Comparison of ENCODE assay signal across 15 cellular contexts in genomic region chr9:126836216-126836615, GRCh38. TPM values are rescaled to one million over a fixed set of nuclear protein-coding genes. Genes with fewer than 3 reads are reported as not detected.
DNase-seq lines count a peak whose midpoint lies in the region; ATAC-seq and TF ChIP-seq lines count a peak whose summit lies in the region.
"Had no signal": no experiment of that assay in that cellular context is flagged by ENCODE, and none has a peak within 500 bp of the region (broad histone marks: within the 10 kb centered on the region; RNA-seq: fewer than 3 reads in every experiment).

No MANE protein-coding gene starts in this region.

- H3K9ac ChIP-seq in BLaER1 treated with 17β-estradiol and CSF1 and Interleukin-3, amounts not matched to agents 10 nM and 100 nM = no peak overlapping the region

- H3K4me3 Mint-ChIP-seq in stimulated activated memory B cell treated with anti-CD40 and anti-IgM and Interleukin-4, amounts not matched to agents 10 μg/mL and 1 μg/mL and 100 μg/mL, for 72 hours = no peak overlapping the region

- peak; percentile 14 for DNase-seq in RPMI7951 (ENCODE audit: low read depth)
- peak; percentile 15 for DNase-seq in fibroblast of mammary gland (ENCODE audit: low read depth)
- DNase-seq in NCI-H82 treated with DMSO at 0.1 percent for 48 hours (lab: John Stamatoyannopoulos, UW; ENCODE audit: unreplicated experiment) = no peak
- DNase-seq: DMS 273 treated with DMSO at 0.1 percent for 48 hours, HCEC 1CT, NCI-H2107, NCI-H345, NCI-H69, Right ventricle myocardium superior had no signal

- H3K36me3 ChIP-seq in BLaER1 treated with 17β-estradiol and CSF1 and Interleukin-3, amounts not matched to agents 10 nM and 100 nM = peaks cover 50 to 81% (median 67%) of the 10 kb centered on the region in 11 experiments

- ATAC-seq in stimulated activated memory B cell treated with anti-CD40 and anti-IgM and Interleukin-4, amounts not matched to agents 10 μg/mL and 1 μg/mL and 100 μg/mL, for 72 hours = no peak
- ATAC-seq in SK-N-SH treated with all-trans-retinoic acid at 6 μM for 48 hours (no peak), HG02973 (IDR thresholded peaks at IDR 0.05; ENCODE audit: unreplicated experiment) (no peak), GM21526 (IDR thresholded peaks at IDR 0.05; ENCODE audit: low FRiP score, unreplicated experiment) (no peak)
- ATAC-seq: A549 had no signal

- H3K36me3 Mint-ChIP-seq in stimulated activated memory B cell treated with anti-CD40 and anti-IgM and Interleukin-4, amounts not matched to agents 10 μg/mL and 1 μg/mL and 100 μg/mL, for 72 hours = peaks cover 60% of the 10 kb centered on the region

- peak overlapping the region in 10 of 11 experiments; percentile 34 to 65 (median 50); a peak in 20 of 22 replicates for H3K4me2 ChIP-seq in BLaER1 treated with 17β-estradiol and CSF1 and Interleukin-3, amounts not matched to agents 10 nM and 100 nM
- H3K4me2 ChIP-seq: A549 had no signal

- no peak overlapping the region for H3K27ac ChIP-seq in BLaER1 treated with 17β-estradiol and CSF1 and Interleukin-3, amounts not matched to agents 10 nM and 100 nM
- H3K27ac ChIP-seq: A549 had no signal

- no peaks in the 10 kb centered on the region for H3K9me3 ChIP-seq in BLaER1 treated with 17β-estradiol and CSF1 and Interleukin-3, amounts not matched to agents 10 nM and 100 nM (replicated peaks in 1 of 11)
- H3K9me3 ChIP-seq: A549 had no signal

- H3K4me1 ChIP-seq in BLaER1 treated with 17β-estradiol and CSF1 and Interleukin-3, amounts not matched to agents 10 nM and 100 nM = peaks cover 9 to 27% (median 19%) of the 10 kb centered on the region in 10 experiments; a peak in 19 of 20 replicates
- H3K4me1 ChIP-seq: A549 had no signal

- no peaks in the 10 kb centered on the region for H3K27me3 ChIP-seq in BLaER1 treated with 17β-estradiol and CSF1 and Interleukin-3, amounts not matched to agents 10 nM and 100 nM

- peak overlapping the region; percentile 16 for H3K27ac Mint-ChIP-seq in stimulated activated memory B cell treated with anti-CD40 and anti-IgM and Interleukin-4, amounts not matched to agents 10 μg/mL and 1 μg/mL and 100 μg/mL, for 72 hours

- TF ChIP-seq CTCF in fibroblast of mammary gland (conservative IDR thresholded peaks at IDR 0.05; ENCODE audit: control insufficient read depth, insufficient read depth, low read depth, low read length) = no peak

- H3K4me1 Mint-ChIP-seq in stimulated activated memory B cell treated with anti-CD40 and anti-IgM and Interleukin-4, amounts not matched to agents 10 μg/mL and 1 μg/mL and 100 μg/mL, for 72 hours = peaks cover 65% of the 10 kb centered on the region

- H3K9me3 Mint-ChIP-seq in stimulated activated memory B cell treated with anti-CD40 and anti-IgM and Interleukin-4, amounts not matched to agents 10 μg/mL and 1 μg/mL and 100 μg/mL, for 72 hours = no peaks in the 10 kb centered on the region

- no peak overlapping the region for H3K4me3 ChIP-seq in BLaER1 treated with 17β-estradiol and CSF1 and Interleukin-3, amounts not matched to agents 10 nM and 100 nM
- H3K4me3 ChIP-seq in fibroblast of mammary gland (ENCODE audit: control insufficient read depth, low read depth, low read length) = no peak overlapping the region
- H3K4me3 ChIP-seq: A549 had no signal

- H3K27me3 Mint-ChIP-seq in stimulated activated memory B cell treated with anti-CD40 and anti-IgM and Interleukin-4, amounts not matched to agents 10 μg/mL and 1 μg/mL and 100 μg/mL, for 72 hours = no peaks in the 10 kb centered on the region

- peaks cover 26 to 88% (median 68%) of the 10 kb centered on the region in 11 experiments; a peak in 20 of 22 replicates for H4K20me1 ChIP-seq in BLaER1 treated with 17β-estradiol and CSF1 and Interleukin-3, amounts not matched to agents 10 nM and 100 nM

TF ChIP-seq in SK-N-SH treated with all-trans-retinoic acid at 6 μM for 48 hours, 23 proteins besides CTCF, POLR2A, EP300 and RAD21:
- TF ChIP-seq ZFP30 (CRISPR knock-in tag; IDR thresholded peaks at IDR 0.05) (no peak), TOX (CRISPR knock-in tag; IDR thresholded peaks at IDR 0.05; ENCODE audit: borderline replicate concordance) (no peak), TCF4 (CRISPR knock-in tag; IDR thresholded peaks at IDR 0.05; ENCODE audit: borderline replicate concordance) (no peak), CSDC2 (CRISPR knock-in tag; IDR thresholded peaks at IDR 0.05) (no peak), ZC3H10 (CRISPR knock-in tag; IDR thresholded peaks at IDR 0.05) (no peak), ZFP3 (CRISPR knock-in tag; IDR thresholded peaks at IDR 0.05) (no peak), ZNF8 (CRISPR knock-in tag; IDR thresholded peaks at IDR 0.05) (no peak), ISL1 (CRISPR knock-in tag; IDR thresholded peaks at IDR 0.05) (no peak), PPARA (CRISPR knock-in tag; IDR thresholded peaks at IDR 0.05; ENCODE audit: borderline replicate concordance) (no peak), BACH2 (CRISPR knock-in tag; IDR thresholded peaks at IDR 0.05; ENCODE audit: borderline replicate concordance) (no peak), CSRNP3 (CRISPR knock-in tag; IDR thresholded peaks at IDR 0.05) (no peak), TSHZ2 (CRISPR knock-in tag; IDR thresholded peaks at IDR 0.05) (no peak), CREB5 (CRISPR knock-in tag; IDR thresholded peaks at IDR 0.05; ENCODE audit: low read depth) (no peak), ZNF565 (CRISPR knock-in tag; conservative IDR thresholded peaks at IDR 0.05; ENCODE audit: low read depth) (no peak), ESRRG (CRISPR knock-in tag; IDR thresholded peaks at IDR 0.05) (no peak), SNAI2 (CRISPR knock-in tag; IDR thresholded peaks at IDR 0.05) (no peak), GLIS3 (CRISPR knock-in tag; IDR thresholded peaks at IDR 0.05) (no peak), PATZ1 (CRISPR knock-in tag; IDR thresholded peaks at IDR 0.05; ENCODE audit: borderline replicate concordance) (no peak)

RNA-seq across cellular contexts. Expression of gene ZBTB34, which starts 24.2 kb away (rescaled TPM):
- 2.6 and 4.0 TPM in 2 replicates for total RNA-seq in RPMI7951 (2014; rRNA removed; shearing (Covaris generic))

RNA-seq across cellular contexts. Expression of gene ZBTB43, which starts 31.4 kb away (rescaled TPM):
- 3.8 and 4.1 TPM in 2 replicates for total RNA-seq in RPMI7951 (2014; rRNA removed; shearing (Covaris generic))
